Comparison of ENCODE assay signal across 8 cellular contexts in the genomic region with DNA sequence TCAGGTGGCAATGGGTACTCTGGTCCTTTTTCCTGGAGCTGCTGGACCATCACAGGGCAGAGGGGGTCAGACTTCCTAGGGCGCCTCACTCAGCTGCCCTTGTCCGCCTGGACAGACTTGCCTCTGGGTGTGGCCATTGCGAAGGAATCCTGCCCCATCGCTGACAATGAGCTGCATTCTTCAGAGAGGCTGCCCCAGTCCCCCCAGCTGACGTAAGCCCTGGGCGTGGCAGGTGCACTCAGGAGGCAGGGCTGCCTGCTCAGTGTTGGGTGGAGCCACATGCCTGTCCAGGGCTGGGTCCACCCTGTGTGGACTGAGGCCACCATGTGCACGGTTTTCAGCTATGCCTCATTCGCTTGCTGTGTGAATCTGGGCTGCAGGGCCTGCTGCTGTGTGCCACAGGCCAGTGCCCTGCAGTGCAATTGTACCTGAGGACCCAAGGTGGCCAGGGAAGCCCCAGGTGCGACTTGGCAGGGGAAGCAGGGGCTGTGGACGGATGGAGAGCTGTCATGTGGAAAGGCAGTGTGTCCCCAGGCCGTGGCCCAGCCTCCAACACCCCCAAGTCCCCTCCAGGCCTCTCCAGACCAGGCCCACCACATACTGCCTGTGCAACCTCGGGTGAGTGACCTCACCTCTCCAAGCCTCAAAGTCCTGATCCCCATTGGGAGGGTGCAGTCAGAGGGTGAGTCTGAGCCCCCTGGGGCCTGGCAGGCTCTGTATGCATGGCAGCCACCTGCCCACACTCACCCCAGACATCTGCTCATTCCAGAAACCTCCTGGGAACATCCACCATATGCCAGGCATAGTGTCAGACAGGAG. TPM values are rescaled to one million over a fixed set of nuclear protein-coding genes. Genes with fewer than 3 reads are reported as not detected.
DNase-seq lines count a peak whose midpoint lies in the region; ATAC-seq and TF ChIP-seq lines count a peak whose summit lies in the region.

No MANE protein-coding gene starts in this region.

- in situ Hi-C loops in G401 (cut with HindIII; ENCODE audit: low sequenced_read_pairs): no loop called here

- H3K36me3 Mint-ChIP-seq in nephron progenitor cell (ENCODE audit: low read depth): no peaks in the 10 kb centered on the region
- no peaks in the 10 kb centered on the region for H3K36me3 Mint-ChIP-seq in CD4-positive, alpha-beta memory T cell

- POLR2A ChIA-PET in PC-3 (lab: Charles Lee; ENCODE audit: unreplicated experiment): interaction anchor here (0.6 to 1.5 kb wide), 5 partner anchors 12 to 252 kb away, joined by 3 to 9 read pairs (median 7); no protein-coding TSS in a partner anchor
- POLR2A ChIA-PET in CD4-positive, alpha-beta memory T cell (lab: Charles Lee; ENCODE audit: partially characterized antibody): interaction anchor here (0.7 kb wide), 1 partner anchor 68 kb away, joined by 3 read pairs; no protein-coding TSS in a partner anchor

- H3F3A ChIP-seq in PC-3 (ENCODE audit: low read length, unreplicated experiment): no peaks in the 10 kb centered on the region

- H3K9me3 ChIP-seq in PC-3 (ENCODE audit: low read length): no peaks in the 10 kb centered on the region
- H3K9me3 ChIP-seq in esophagus squamous epithelium: no peaks in the 10 kb centered on the region
- no peaks in the 10 kb centered on the region for H3K9me3 ChIP-seq in CD4-positive, alpha-beta memory T cell (ENCODE audit: control insufficient read depth in 1 of 2, low read length in 2 of 2)
- no peaks in the 10 kb centered on the region for H3K9me3 ChIP-seq in tibial artery

- CTCF ChIA-PET in PC-3 (lab: Charles Lee): interaction anchor here (0.6 kb wide), 1 partner anchor 598 kb away, joined by 9 read pairs; no protein-coding TSS in a partner anchor
- CTCF ChIA-PET in CD4-positive, alpha-beta memory T cell (lab: Charles Lee; ENCODE audit: partially characterized antibody): interaction anchor here (0.6 kb wide), 1 partner anchor 410 kb away, joined by 3 read pairs; no protein-coding TSS in a partner anchor

- H3K4me3 ChIP-seq in PC-3 (ENCODE audit: low read length): no peak overlapping the region
- no peak overlapping the region for H3K4me3 ChIP-seq in esophagus squamous epithelium
- H3K4me3 ChIP-seq in CD4-positive, alpha-beta memory T cell (ENCODE audit: low read length in 2 of 2): no peak overlapping the region
- no peak overlapping the region for H3K4me3 ChIP-seq in tibial artery

- no peaks in the 10 kb centered on the region for H3K36me3 ChIP-seq in PC-3 (ENCODE audit: low read depth, low read length)
- H3K36me3 ChIP-seq in esophagus squamous epithelium: no peaks in the 10 kb centered on the region
- no peaks in the 10 kb centered on the region for H3K36me3 ChIP-seq in CD4-positive, alpha-beta memory T cell (ENCODE audit: insufficient read depth, low read length)
- no peaks in the 10 kb centered on the region for H3K36me3 ChIP-seq in tibial artery

- peaks cover 25% of the 10 kb centered on the region for H3K79me2 ChIP-seq in PC-3 (ENCODE audit: low read length)

- BruUV-seq in PC-3 (replicated peaks; lab: Mats Ljungman, UMichigan): TSS peak; percentile 91

- no peak overlapping the region for H3K4me3 Mint-ChIP-seq in nephron progenitor cell
- H3K4me3 Mint-ChIP-seq in CD4-positive, alpha-beta memory T cell: no peak overlapping the region

- no peak for TF ChIP-seq POLR2A in esophagus squamous epithelium (IDR thresholded peaks at IDR 0.05)

- TF ChIP-seq CTCF in PC-3 (conservative IDR thresholded peaks at IDR 0.05; ENCODE audit: low read depth, low read length) (no peak; the same call in 1 of the 2 replicates), esophagus squamous epithelium (IDR thresholded peaks at IDR 0.05) (no peak), nephron progenitor cell (IDR thresholded peaks at IDR 0.05) (no peak), tibial artery (IDR thresholded peaks at IDR 0.05) (no peak)

- peaks cover 55% of the 10 kb centered on the region for H3K4me1 Mint-ChIP-seq in nephron progenitor cell
- H3K4me1 Mint-ChIP-seq in CD4-positive, alpha-beta memory T cell: no peaks in the 10 kb centered on the region

- H3K4me2 ChIP-seq in PC-3 (ENCODE audit: low read length): peak overlapping the region; percentile 58

- peak; percentile 98 for DNase-seq in Daoy (ENCODE audit: low read depth)
- peak; percentile 100 for DNase-seq in PC-3
- DNase-seq in esophagus squamous epithelium (lab: John Stamatoyannopoulos, UW): no peak
- DNase-seq in nephron progenitor cell: peak; percentile 46
- DNase-seq in G401 (ENCODE audit: low spot score): no peak
- no peak for DNase-seq in CD4-positive, alpha-beta memory T cell
- no peak for DNase-seq in tibial artery
- DNase-seq in DMS53 (lab: John Stamatoyannopoulos, UW): no peak

- H2AFZ ChIP-seq in PC-3 (ENCODE audit: low read length): no peak overlapping the region

- H3K27me3 ChIP-seq in PC-3 (ENCODE audit: low read length) (no peaks in the 10 kb centered on the region), esophagus squamous epithelium (no peaks in the 10 kb centered on the region), tibial artery (no peaks in the 10 kb centered on the region)
- H3K27me3 ChIP-seq in CD4-positive, alpha-beta memory T cell (ENCODE audit: insufficient read depth, low read length): no peaks in the 10 kb centered on the region

- intact Hi-C loops in PC-3 (cut with micrococcal nuclease): loop anchor here (2.0 kb wide), 1 partner anchor 15 kb away; no protein-coding TSS in a partner anchor
- intact Hi-C loops in esophagus squamous epithelium (cut with DNase I): no loop called here
- intact Hi-C loops in CD4-positive, alpha-beta memory T cell (cut with micrococcal nuclease): no loop called here
- intact Hi-C loops in tibial artery (cut with DNase I; ENCODE audit: low total_unique reads): no loop called here

- no peaks in the 10 kb centered on the region for H3K9me2 ChIP-seq in PC-3 (replicated peaks; ENCODE audit: low read length)

- H3K27ac Mint-ChIP-seq in nephron progenitor cell: no peak overlapping the region
- no peak overlapping the region for H3K27ac Mint-ChIP-seq in CD4-positive, alpha-beta memory T cell

- WGBS in esophagus squamous epithelium, 2 donors: 53 to 54% methylated on average over 2 to 4 of the region's 12 CpGs

- H3K9ac ChIP-seq in PC-3 (ENCODE audit: low read length): peak overlapping the region; percentile 84

- ATAC-seq in PC-3: peak; percentile 92

- H3K4me1 ChIP-seq in PC-3 (ENCODE audit: insufficient read depth, low read length): peaks cover 47% of the 10 kb centered on the region
- H3K4me1 ChIP-seq in esophagus squamous epithelium: peaks cover 4 to 44% (median 13%) of the 10 kb centered on the region in 3 donors
- no peaks in the 10 kb centered on the region for H3K4me1 ChIP-seq in CD4-positive, alpha-beta memory T cell (ENCODE audit: insufficient read depth, low read length)
- H3K4me1 ChIP-seq in tibial artery: peaks cover 0 to 44% (median 37%) of the 10 kb centered on the region in 4 donors

- H4K20me1 ChIP-seq in PC-3 (ENCODE audit: low read length): no peaks in the 10 kb centered on the region

- H3K27ac ChIP-seq in PC-3 (ENCODE audit: low read length): peak overlapping the region; percentile 93
- H3K27ac ChIP-seq in esophagus squamous epithelium: peak overlapping the region; percentile 55 to 82 (median 63)
- no peak overlapping the region for H3K27ac ChIP-seq in CD4-positive, alpha-beta memory T cell (ENCODE audit: low read depth, low read length)
- H3K27ac ChIP-seq in tibial artery: no peak overlapping the region

- no peaks in the 10 kb centered on the region for H3K9me3 Mint-ChIP-seq in nephron progenitor cell
- no peaks in the 10 kb centered on the region for H3K9me3 Mint-ChIP-seq in CD4-positive, alpha-beta memory T cell

- H3K27me3 Mint-ChIP-seq in nephron progenitor cell (ENCODE audit: low read depth, poor library complexity): peaks cover 4% of the 10 kb centered on the region
- no peaks in the 10 kb centered on the region for H3K27me3 Mint-ChIP-seq in CD4-positive, alpha-beta memory T cell

RNA-seq across cellular contexts. Expression of gene MPRIP, which starts 14.0 kb away (rescaled TPM):
- total RNA-seq in Daoy (2014; rRNA removed; shearing (Covaris generic)): 135 and 150 TPM in 2 replicates
- total RNA-seq in PC-3 (2014; rRNA removed) (1,274 and 1,459 TPM in 2 replicates), esophagus squamous epithelium (100 to 1,000 TPM in 3 of 4 donors, 10 to 100 TPM in 1; 65.7 to 168 (median 147) TPM)
- total RNA-seq in G401 (2014; rRNA removed; shearing (Covaris generic)): 59.5 and 97.1 TPM in 2 replicates
- 100 to 1,000 TPM; 250 to 255 TPM for total RNA-seq in CD4-positive, alpha-beta memory T cell
- polyA plus RNA-seq in CD4-positive, alpha-beta memory T cell: 10 to 100 TPM; 48.4 to 53.2 TPM

RNA-seq across cellular contexts. Expression of gene TNFRSF13B, which starts 56.4 kb away (rescaled TPM):
- total RNA-seq in Daoy (2014; rRNA removed; shearing (Covaris generic)): not detected in 2 replicates
- not detected in 2 replicates for total RNA-seq in PC-3 (2014; rRNA removed)
- total RNA-seq in esophagus squamous epithelium: not detected
- total RNA-seq in G401 (2014; rRNA removed; shearing (Covaris generic)): not detected in 2 replicates
- total RNA-seq in CD4-positive, alpha-beta memory T cell: not detected
- polyA plus RNA-seq in CD4-positive, alpha-beta memory T cell: under 1 TPM in 1 of 2 donors, not detected in 1; 0.78 TPM

Comparison
In these comparisons a context has a peak if more than half of its experiments do, and no peak if none do; other contexts are left out.
1. DNase-seq: peak in Daoy (single experiment), PC-3 (single experiment) and nephron progenitor cell (single experiment); none in esophagus squamous epithelium (single experiment), G401 (single experiment), CD4-positive, alpha-beta memory T cell (0 of 5), tibial artery (0 of 2) and DMS53 (single experiment).
2. H3K27ac ChIP-seq: peak in PC-3 (single experiment) and esophagus squamous epithelium (4 of 4); none in CD4-positive, alpha-beta memory T cell (single experiment) and tibial artery (0 of 2).